ENCODE assay signal across 9 cellular contexts in genomic region chr10:17075510-17075909, GRCh38. TPM values are rescaled to one million over a fixed set of nuclear protein-coding genes. Genes with fewer than 3 reads are reported as not detected.
A peak's percentile ranks its signal among the peaks of the same experiment; 100 is the strongest.
DNase-seq lines count a peak whose midpoint lies in the region; ATAC-seq, FAIRE-seq and TF ChIP-seq lines count a peak whose summit lies in the region.
"Had no signal": no experiment of that assay in that cellular context is flagged by ENCODE, and none has a peak within 500 bp of the region (broad histone marks: within the 10 kb centered on the region; RNA-seq: fewer than 3 reads in every experiment).

No MANE protein-coding gene starts in this region.

- H3K9ac ChIP-seq in HCT116 (ENCODE audit: low read length) (no peak overlapping the region), skeletal muscle tissue (ENCODE audit: low read depth in 1 of 3, low read length in 3 of 3) (no peak overlapping the region)

- no peak overlapping the region for H3K4me3 ChIP-seq in HCT116 (replicated peaks in 1 of 2; ENCODE audit: low read depth in 1 of 2, low read length in 2 of 2)
- H3K4me3 ChIP-seq in skeletal muscle tissue (ENCODE audit: low read length in 3 of 3) = no peak overlapping the region
- no peak overlapping the region for H3K4me3 ChIP-seq in testis

- CTCF ChIA-PET in HCT116 (lab: Charles Lee) = no interaction called here

- H3K9me2 ChIP-seq in HCT116 (ENCODE audit: insufficient read depth) = no peaks in the 10 kb centered on the region

- H3K36me3 ChIP-seq in HCT116 (ENCODE audit: control insufficient read depth in 1 of 2, insufficient read depth in 2 of 2, low read length in 2 of 2) (no peaks in the 10 kb centered on the region), skeletal muscle tissue (ENCODE audit: control insufficient read depth in 3 of 3, insufficient read depth in 3 of 3, low read length in 3 of 3) (no peaks in the 10 kb centered on the region), testis (ENCODE audit: low read depth, missing control alignments) (no peaks in the 10 kb centered on the region)

- BruUV-seq in HCT116 (replicated peaks; lab: Mats Ljungman, UMichigan) = no TSS peak

- no peak for FAIRE-seq in GM19239 (lab: Jason Lieb, UNC)

- no peaks in the 10 kb centered on the region for H3K79me2 ChIP-seq in HCT116 (ENCODE audit: insufficient read depth, low read length)

- H3K27me3 ChIP-seq in HCT116 (ENCODE audit: insufficient read depth, low read length) (no peaks in the 10 kb centered on the region), skeletal muscle tissue (ENCODE audit: control insufficient read depth in 3 of 3, insufficient read depth in 3 of 3, low read length in 3 of 3) (no peaks in the 10 kb centered on the region), testis (no peaks in the 10 kb centered on the region)

- H3K4me2 ChIP-seq in HCT116 (ENCODE audit: low read length) = peak overlapping the region; percentile 34

- H2AFZ ChIP-seq in HCT116 (ENCODE audit: low read depth, low read length, poor library complexity, severe bottlenecking) = peak overlapping the region; percentile 74

- DNase-seq in HCT116 (ENCODE audit: low read depth, low spot score) = no peak
- DNase-seq in amniotic stem cell (lab: John Stamatoyannopoulos, UW) = peak; percentile 88
- DNase-seq in left cardiac atrium = no peak
- DNase-seq in testis = no peak
- DNase-seq in D341Med (ENCODE audit: low spot score) = no peak
- DNase-seq in stimulated activated CD4-positive, alpha-beta T cell treated with anti-CD3 and anti-CD28 coated beads, Interleukin-4, amount 100 ng/mL, for 1 hour = no peak
- DNase-seq in GM19239 (ENCODE audit: insufficient read length, low spot score) = no peak
- DNase-seq: stimulated activated CD4-positive, alpha-beta T cell treated with anti-CD3 and anti-CD28 coated beads, Interleukin-2, amount 100 ng/mL, for 48 hours had no signal

- TF ChIP-seq RAD21 in HCT116 (IDR thresholded peaks at IDR 0.05; ENCODE audit: low read depth) = no peak

- POLR2A ChIA-PET in HCT116 (lab: Charles Lee) = interaction anchor here (1.4 kb wide), 1 partner anchor 184 kb away, joined by 3 read pairs; no protein-coding TSS in a partner anchor

- H4K20me1 ChIP-seq in HCT116 (ENCODE audit: insufficient read depth) = no peaks in the 10 kb centered on the region

- peak; percentile 63; the same call in 1 of the 2 replicates for ATAC-seq in HCT116
- peak; percentile 74 to 97 for ATAC-seq in left cardiac atrium

- TF ChIP-seq POLR2A in HCT116 (IDR thresholded peaks at IDR 0.05; ENCODE audit: borderline replicate concordance, extremely low read depth, insufficient read depth, insufficient read length) (no peak), testis (IDR thresholded peaks at IDR 0.05) (no peak)

- intact Hi-C loops in HCT116 (cut with micrococcal nuclease) = no loop called here
- intact Hi-C loops in left cardiac atrium (cut with DNase I) = no loop called here
- intact Hi-C loops in testis (cut with DNase I; ENCODE audit: low total_unique reads) = no loop called here

- TF ChIP-seq CTCF in HCT116 (IDR thresholded peaks at IDR 0.05 in 2 of 3, conservative IDR thresholded peaks at IDR 0.05 in 1 of 3; ENCODE audit: borderline replicate concordance in 1 of 3, insufficient read depth in 1 of 3, low read depth in 2 of 3, low read length in 2 of 3) (no peak), testis (IDR thresholded peaks at IDR 0.05) (no peak)

- no peak overlapping the region for H3K27ac ChIP-seq in HCT116 (ENCODE audit: low read depth, low read length)
- peak overlapping the region; percentile 54 for H3K27ac ChIP-seq in skeletal muscle tissue (ENCODE audit: low read depth, low read length)
- peak overlapping the region in 1 of 2 donors; percentile 35 for H3K27ac ChIP-seq in testis

- H3K4me1 ChIP-seq in HCT116 (ENCODE audit: control insufficient read depth in 1 of 2, insufficient read depth in 2 of 2, low read length in 2 of 2) (peaks cover 5 to 21% of the 10 kb centered on the region in 2 experiments; a peak in 2 of 4 replicates), skeletal muscle tissue (ENCODE audit: control insufficient read depth in 3 of 3, insufficient read depth in 3 of 3, low read length in 3 of 3) (no peaks in the 10 kb centered on the region), testis (no peaks in the 10 kb centered on the region)

- RAD21 ChIA-PET in HCT116 (lab: Charles Lee; ENCODE audit: low non-redundant PET in 1 of 2, low total read pairs in 2 of 2, uncharacterized antibody in 2 of 2, unreplicated experiment in 2 of 2) = no interaction called here

- H3K9me3 ChIP-seq in HCT116 (ENCODE audit: control insufficient read depth in 1 of 2, insufficient read depth in 1 of 2, low read depth in 1 of 2, low read length in 2 of 2) (no peaks in the 10 kb centered on the region), skeletal muscle tissue (ENCODE audit: control insufficient read depth in 3 of 3, low read length in 3 of 3) (no peaks in the 10 kb centered on the region), testis (no peaks in the 10 kb centered on the region)

TF ChIP-seq in HCT116, 20 proteins besides CTCF, POLR2A, EP300 and RAD21:
- TF ChIP-seq ELF1 (IDR thresholded peaks at IDR 0.05; ENCODE audit: borderline replicate concordance, low read depth) (no peak), JUND (IDR thresholded peaks at IDR 0.05) (peak; percentile 76), POLR2AphosphoS5 (IDR thresholded peaks at IDR 0.05; ENCODE audit: low read depth, low read length) (no peak), SIN3A (IDR thresholded peaks at IDR 0.05; ENCODE audit: low read depth) (no peak), SRF (IDR thresholded peaks at IDR 0.05; ENCODE audit: low read depth) (no peak), FOSL1 (IDR thresholded peaks at IDR 0.05; ENCODE audit: low read depth) (peak; percentile 76), EZH2 (IDR thresholded peaks at IDR 0.05) (no peak), CEBPB (IDR thresholded peaks at IDR 0.05; ENCODE audit: low read depth) (peak; percentile 73), YY1 (IDR thresholded peaks at IDR 0.05; ENCODE audit: extremely low read depth, insufficient replicate concordance, low read depth, low read length) (no peak), ATF3 (IDR thresholded peaks at IDR 0.05) (no peak), SP1 (IDR thresholded peaks at IDR 0.05; ENCODE audit: low read depth) (peak; percentile 46; the same call in 1 of the 2 replicates)
TF ChIP-seq in HCT116: peak in this region for 4.

RNA-seq across cellular contexts. Expression of gene CUBN, which starts 54.1 kb away (rescaled TPM):
- total RNA-seq in HCT116 (2021; ENCODE audit: unreplicated experiment) = 1.2 TPM
- 0.10 and 0.39 TPM in 2 replicates for polyA plus RNA-seq in HCT116 (2012)
- total RNA-seq in left cardiac atrium = under 1 TPM; 0.84 to 0.91 TPM
- 4.2 TPM for total RNA-seq in skeletal muscle tissue
- 10 to 100 TPM; 11.0 to 39.3 TPM for total RNA-seq in testis
- 19.2 TPM for polyA plus RNA-seq in testis (ENCODE audit: insufficient read depth, low read depth, low replicate concordance)
